Comparison of ENCODE assay signal across 1 cellular context in the genomic region with DNA sequence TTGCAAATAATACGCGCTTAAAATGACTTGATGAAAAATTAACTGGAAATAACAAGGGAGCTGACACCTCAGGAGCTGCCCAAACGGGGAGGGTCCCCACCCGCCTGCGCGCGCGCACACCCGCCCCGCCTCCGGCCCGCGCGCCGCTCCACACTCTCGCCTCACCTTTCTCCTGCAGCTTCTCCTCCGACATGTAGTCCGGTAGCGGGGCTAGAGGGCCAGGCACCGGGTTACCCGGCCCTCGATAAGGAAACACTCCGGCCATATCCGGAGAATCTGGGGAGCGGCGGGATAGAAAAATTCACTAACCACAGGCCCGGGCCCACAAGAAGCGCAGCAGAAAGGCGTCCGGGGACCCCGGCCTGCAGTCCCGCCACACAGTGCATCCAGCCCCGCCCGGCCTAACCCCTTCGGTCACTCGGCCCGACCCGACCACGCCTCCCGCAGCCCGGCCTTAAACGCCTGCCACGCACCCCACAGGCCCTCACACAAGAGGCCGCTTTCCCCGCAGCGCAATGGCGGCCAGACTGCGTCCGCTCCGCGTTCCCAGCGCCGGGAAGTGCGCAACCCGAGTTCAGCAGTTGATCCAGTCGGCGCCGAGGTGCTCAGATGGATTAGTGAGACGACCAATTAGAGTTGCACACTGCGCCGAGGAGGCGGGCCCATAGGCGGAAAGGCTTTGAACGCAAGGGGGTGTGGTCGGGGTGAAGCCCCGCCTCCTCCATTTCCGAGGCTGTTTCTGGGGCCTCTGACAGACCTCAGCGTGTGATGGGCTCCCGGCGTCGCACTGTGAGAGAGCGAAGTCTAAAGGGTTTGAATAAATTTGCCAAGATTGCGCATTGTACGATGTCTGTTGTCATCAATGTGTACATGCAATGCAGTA.
TF ChIP-seq lines count a peak whose summit lies in the region.

PRPF8 (minus strand) TSS at position 561 of the 883 bp plus-strand sequence; CDS start at position 265, 296 bp downstream.

TF ChIP-seq in WTC11, 78 proteins besides CTCF, POLR2A, EP300 and RAD21 (continued from another document):
- TF ChIP-seq SMAD3 (CRISPR knock-in tag; IDR thresholded peaks at IDR 0.05; ENCODE audit: borderline replicate concordance) = no peak
- peak; percentile 52; the same call in 1 of the 2 replicates for TF ChIP-seq CREM (CRISPR knock-in tag; IDR thresholded peaks at IDR 0.05)
- TF ChIP-seq ZNF219 (CRISPR knock-in tag; IDR thresholded peaks at IDR 0.05; ENCODE audit: borderline replicate concordance) = peak; percentile 28; the same call in 1 of the 2 replicates
- no peak for TF ChIP-seq NR2C2 (CRISPR knock-in tag; IDR thresholded peaks at IDR 0.05)
- TF ChIP-seq, protein P1, sequence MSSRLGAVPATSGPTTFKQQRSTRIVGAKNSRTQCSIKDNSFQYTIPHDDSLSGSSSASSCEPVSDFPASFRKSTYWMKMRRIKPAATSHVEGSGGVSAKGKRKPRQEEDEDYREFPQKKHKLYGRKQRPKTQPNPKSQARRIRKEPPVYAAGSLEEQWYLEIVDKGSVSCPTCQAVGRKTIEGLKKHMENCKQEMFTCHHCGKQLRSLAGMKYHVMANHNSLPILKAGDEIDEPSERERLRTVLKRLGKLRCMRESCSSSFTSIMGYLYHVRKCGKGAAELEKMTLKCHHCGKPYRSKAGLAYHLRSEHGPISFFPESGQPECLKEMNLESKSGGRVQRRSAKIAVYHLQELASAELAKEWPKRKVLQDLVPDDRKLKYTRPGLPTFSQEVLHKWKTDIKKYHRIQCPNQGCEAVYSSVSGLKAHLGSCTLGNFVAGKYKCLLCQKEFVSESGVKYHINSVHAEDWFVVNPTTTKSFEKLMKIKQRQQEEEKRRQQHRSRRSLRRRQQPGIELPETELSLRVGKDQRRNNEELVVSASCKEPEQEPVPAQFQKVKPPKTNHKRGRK (CRISPR knock-in tag; IDR thresholded peaks at IDR 0.05; ENCODE audit: borderline replicate concordance) = no peak
- TF ChIP-seq, protein P2, sequence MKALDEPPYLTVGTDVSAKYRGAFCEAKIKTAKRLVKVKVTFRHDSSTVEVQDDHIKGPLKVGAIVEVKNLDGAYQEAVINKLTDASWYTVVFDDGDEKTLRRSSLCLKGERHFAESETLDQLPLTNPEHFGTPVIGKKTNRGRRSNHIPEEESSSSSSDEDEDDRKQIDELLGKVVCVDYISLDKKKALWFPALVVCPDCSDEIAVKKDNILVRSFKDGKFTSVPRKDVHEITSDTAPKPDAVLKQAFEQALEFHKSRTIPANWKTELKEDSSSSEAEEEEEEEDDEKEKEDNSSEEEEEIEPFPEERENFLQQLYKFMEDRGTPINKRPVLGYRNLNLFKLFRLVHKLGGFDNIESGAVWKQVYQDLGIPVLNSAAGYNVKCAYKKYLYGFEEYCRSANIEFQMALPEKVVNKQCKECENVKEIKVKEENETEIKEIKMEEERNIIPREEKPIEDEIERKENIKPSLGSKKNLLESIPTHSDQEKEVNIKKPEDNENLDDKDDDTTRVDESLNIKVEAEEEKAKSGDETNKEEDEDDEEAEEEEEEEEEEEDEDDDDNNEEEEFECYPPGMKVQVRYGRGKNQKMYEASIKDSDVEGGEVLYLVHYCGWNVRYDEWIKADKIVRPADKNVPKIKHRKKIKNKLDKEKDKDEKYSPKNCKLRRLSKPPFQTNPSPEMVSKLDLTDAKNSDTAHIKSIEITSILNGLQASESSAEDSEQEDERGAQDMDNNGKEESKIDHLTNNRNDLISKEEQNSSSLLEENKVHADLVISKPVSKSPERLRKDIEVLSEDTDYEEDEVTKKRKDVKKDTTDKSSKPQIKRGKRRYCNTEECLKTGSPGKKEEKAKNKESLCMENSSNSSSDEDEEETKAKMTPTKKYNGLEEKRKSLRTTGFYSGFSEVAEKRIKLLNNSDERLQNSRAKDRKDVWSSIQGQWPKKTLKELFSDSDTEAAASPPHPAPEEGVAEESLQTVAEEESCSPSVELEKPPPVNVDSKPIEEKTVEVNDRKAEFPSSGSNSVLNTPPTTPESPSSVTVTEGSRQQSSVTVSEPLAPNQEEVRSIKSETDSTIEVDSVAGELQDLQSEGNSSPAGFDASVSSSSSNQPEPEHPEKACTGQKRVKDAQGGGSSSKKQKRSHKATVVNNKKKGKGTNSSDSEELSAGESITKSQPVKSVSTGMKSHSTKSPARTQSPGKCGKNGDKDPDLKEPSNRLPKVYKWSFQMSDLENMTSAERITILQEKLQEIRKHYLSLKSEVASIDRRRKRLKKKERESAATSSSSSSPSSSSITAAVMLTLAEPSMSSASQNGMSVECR (CRISPR knock-in tag; IDR thresholded peaks at IDR 0.05; ENCODE audit: borderline replicate concordance) = peak; percentile 61; the same call in 1 of the 2 replicates
- TF ChIP-seq TEAD1 (CRISPR knock-in tag; IDR thresholded peaks at IDR 0.05) = peak; percentile 71
- 0 out of 2 replicates have a peak, but pooled peaks have one; percentile 11 for TF ChIP-seq E2F5 (CRISPR knock-in tag; IDR thresholded peaks at IDR 0.05)
- no peak for TF ChIP-seq ESRRA (CRISPR knock-in tag; IDR thresholded peaks at IDR 0.05; ENCODE audit: borderline replicate concordance)
- TF ChIP-seq, protein P3, sequence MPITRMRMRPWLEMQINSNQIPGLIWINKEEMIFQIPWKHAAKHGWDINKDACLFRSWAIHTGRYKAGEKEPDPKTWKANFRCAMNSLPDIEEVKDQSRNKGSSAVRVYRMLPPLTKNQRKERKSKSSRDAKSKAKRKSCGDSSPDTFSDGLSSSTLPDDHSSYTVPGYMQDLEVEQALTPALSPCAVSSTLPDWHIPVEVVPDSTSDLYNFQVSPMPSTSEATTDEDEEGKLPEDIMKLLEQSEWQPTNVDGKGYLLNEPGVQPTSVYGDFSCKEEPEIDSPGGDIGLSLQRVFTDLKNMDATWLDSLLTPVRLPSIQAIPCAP (CRISPR knock-in tag; IDR thresholded peaks at IDR 0.05) = no peak
- TF ChIP-seq, protein P4, sequence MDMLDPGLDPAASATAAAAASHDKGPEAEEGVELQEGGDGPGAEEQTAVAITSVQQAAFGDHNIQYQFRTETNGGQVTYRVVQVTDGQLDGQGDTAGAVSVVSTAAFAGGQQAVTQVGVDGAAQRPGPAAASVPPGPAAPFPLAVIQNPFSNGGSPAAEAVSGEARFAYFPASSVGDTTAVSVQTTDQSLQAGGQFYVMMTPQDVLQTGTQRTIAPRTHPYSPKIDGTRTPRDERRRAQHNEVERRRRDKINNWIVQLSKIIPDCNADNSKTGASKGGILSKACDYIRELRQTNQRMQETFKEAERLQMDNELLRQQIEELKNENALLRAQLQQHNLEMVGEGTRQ (CRISPR knock-in tag; IDR thresholded peaks at IDR 0.05) = peak; percentile 22; the same call in 1 of the 2 replicates
- TF ChIP-seq ZBTB43 (CRISPR knock-in tag; IDR thresholded peaks at IDR 0.05) = no peak
- peak; percentile 36; the same call in 1 of the 2 replicates for TF ChIP-seq JUN (CRISPR knock-in tag; IDR thresholded peaks at IDR 0.05)
- TF ChIP-seq, protein P5, sequence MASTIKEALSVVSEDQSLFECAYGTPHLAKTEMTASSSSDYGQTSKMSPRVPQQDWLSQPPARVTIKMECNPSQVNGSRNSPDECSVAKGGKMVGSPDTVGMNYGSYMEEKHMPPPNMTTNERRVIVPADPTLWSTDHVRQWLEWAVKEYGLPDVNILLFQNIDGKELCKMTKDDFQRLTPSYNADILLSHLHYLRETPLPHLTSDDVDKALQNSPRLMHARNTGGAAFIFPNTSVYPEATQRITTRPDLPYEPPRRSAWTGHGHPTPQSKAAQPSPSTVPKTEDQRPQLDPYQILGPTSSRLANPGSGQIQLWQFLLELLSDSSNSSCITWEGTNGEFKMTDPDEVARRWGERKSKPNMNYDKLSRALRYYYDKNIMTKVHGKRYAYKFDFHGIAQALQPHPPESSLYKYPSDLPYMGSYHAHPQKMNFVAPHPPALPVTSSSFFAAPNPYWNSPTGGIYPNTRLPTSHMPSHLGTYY (CRISPR knock-in tag; IDR thresholded peaks at IDR 0.05) = no peak
- TF ChIP-seq, protein P6, sequence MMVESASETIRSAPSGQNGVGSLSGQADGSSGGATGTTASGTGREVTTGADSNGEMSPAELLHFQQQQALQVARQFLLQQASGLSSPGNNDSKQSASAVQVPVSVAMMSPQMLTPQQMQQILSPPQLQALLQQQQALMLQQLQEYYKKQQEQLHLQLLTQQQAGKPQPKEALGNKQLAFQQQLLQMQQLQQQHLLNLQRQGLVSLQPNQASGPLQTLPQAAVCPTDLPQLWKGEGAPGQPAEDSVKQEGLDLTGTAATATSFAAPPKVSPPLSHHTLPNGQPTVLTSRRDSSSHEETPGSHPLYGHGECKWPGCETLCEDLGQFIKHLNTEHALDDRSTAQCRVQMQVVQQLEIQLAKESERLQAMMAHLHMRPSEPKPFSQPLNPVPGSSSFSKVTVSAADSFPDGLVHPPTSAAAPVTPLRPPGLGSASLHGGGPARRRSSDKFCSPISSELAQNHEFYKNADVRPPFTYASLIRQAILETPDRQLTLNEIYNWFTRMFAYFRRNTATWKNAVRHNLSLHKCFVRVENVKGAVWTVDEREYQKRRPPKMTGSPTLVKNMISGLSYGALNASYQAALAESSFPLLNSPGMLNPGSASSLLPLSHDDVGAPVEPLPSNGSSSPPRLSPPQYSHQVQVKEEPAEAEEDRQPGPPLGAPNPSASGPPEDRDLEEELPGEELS (CRISPR knock-in tag; IDR thresholded peaks at IDR 0.05) = 0 out of 2 replicates have a peak, but pooled peaks have one; percentile 20
- TF ChIP-seq GABPB1 (CRISPR knock-in tag; IDR thresholded peaks at IDR 0.05) = peak; percentile 54; the same call in 1 of the 2 replicates
- TF ChIP-seq ZNF425 (CRISPR knock-in tag; conservative IDR thresholded peaks at IDR 0.05) = no peak
